Comparison of ENCODE assay signal across 8 cellular contexts in genomic region chr22:46287873-46288751, GRCh38. TPM values are rescaled to one million over a fixed set of nuclear protein-coding genes. Genes with fewer than 3 reads are reported as not detected.
DNase-seq lines count a peak whose midpoint lies in the region; ATAC-seq and TF ChIP-seq lines count a peak whose summit lies in the region.

No MANE protein-coding gene starts in this region.

- TF ChIP-seq CTCF in right atrium auricular region (IDR thresholded peaks at IDR 0.05): no peak

- peak overlapping the region; percentile 77 to 84 for H3K27ac ChIP-seq in right atrium auricular region
- no peak overlapping the region for H3K27ac ChIP-seq in effector memory CD4-positive, alpha-beta T cell (ENCODE audit: insufficient read depth, low read length, poor library complexity, severe bottlenecking)

- peak overlapping the region in 1 of 2 donors; percentile 25 for H3K4me3 ChIP-seq in right atrium auricular region
- no peak overlapping the region for H3K4me3 ChIP-seq in effector memory CD4-positive, alpha-beta T cell (ENCODE audit: insufficient read depth, low read depth, low read length, poor library complexity, severe bottlenecking)

- no peaks in the 10 kb centered on the region for H3K9me3 ChIP-seq in right atrium auricular region
- H3K9me3 ChIP-seq in effector memory CD4-positive, alpha-beta T cell (ENCODE audit: control insufficient read depth, low read length): no peaks in the 10 kb centered on the region

- peaks cover 60% of the 10 kb centered on the region for H3K36me3 ChIP-seq in right atrium auricular region
- peaks cover 10% of the 10 kb centered on the region for H3K36me3 ChIP-seq in effector memory CD4-positive, alpha-beta T cell (ENCODE audit: control insufficient read depth, insufficient read depth, low read length)

- peaks cover 0 to 36% of the 10 kb centered on the region in 2 donors for H3K4me1 ChIP-seq in right atrium auricular region
- peaks cover 12% of the 10 kb centered on the region for H3K4me1 ChIP-seq in effector memory CD4-positive, alpha-beta T cell (ENCODE audit: control insufficient read depth, insufficient read depth, low read length, poor library complexity, severe bottlenecking)

- DNase-seq in right atrium auricular region (ENCODE audit: low spot score) (no peak), NCI-H2227 (lab: John Stamatoyannopoulos, UW; ENCODE audit: unreplicated experiment) (no peak)
- no peak for DNase-seq in effector memory CD4-positive, alpha-beta T cell

- peak; percentile 86 for TF ChIP-seq POLR2A in GM10847 (IDR thresholded peaks at IDR 0.05; ENCODE audit: extremely low read depth, insufficient read length)

- H3K27me3 ChIP-seq in right atrium auricular region: no peaks in the 10 kb centered on the region
- no peaks in the 10 kb centered on the region for H3K27me3 ChIP-seq in effector memory CD4-positive, alpha-beta T cell (replicated peaks; ENCODE audit: control insufficient read depth, insufficient read depth, low read length, poor library complexity, severe bottlenecking)

- ATAC-seq in GM21526 (IDR thresholded peaks at IDR 0.05; ENCODE audit: low FRiP score, unreplicated experiment): peak; percentile 47
- no peak for ATAC-seq in HG02970 (IDR thresholded peaks at IDR 0.05; ENCODE audit: low FRiP score, unreplicated experiment)
- no peak for ATAC-seq in HG03457 (IDR thresholded peaks at IDR 0.05; ENCODE audit: unreplicated experiment)

TF ChIP-seq in PFSK-1, 5 proteins besides CTCF, POLR2A, EP300 and RAD21:
- TF ChIP-seq FOXP2 (optimal IDR thresholded peaks at IDR 0.05; ENCODE audit: borderline replicate concordance, extremely low read depth, extremely low read length, insufficient read depth) (peak; percentile 89), REST (IDR thresholded peaks at IDR 0.05; ENCODE audit: insufficient read depth in 1 of 2, low read depth in 2 of 2, low read length in 2 of 2) (no peak), SIN3A (IDR thresholded peaks at IDR 0.05; ENCODE audit: borderline replicate concordance, insufficient read depth, low read length) (no peak)

RNA-seq across cellular contexts. Expression of gene GTSE1, which starts 8.6 kb away (rescaled TPM):
- 12.6 TPM for polyA plus RNA-seq in PFSK-1 (2012; ENCODE audit: insufficient read length, low read depth)
- under 1 TPM; 0.16 to 0.63 TPM for total RNA-seq in right atrium auricular region

RNA-seq across cellular contexts. Expression of gene TTC38, which starts 20.3 kb away (rescaled TPM):
- polyA plus RNA-seq in PFSK-1 (2012; ENCODE audit: insufficient read length, low read depth): 36.7 TPM
- total RNA-seq in right atrium auricular region: 10 to 100 TPM; 22.6 to 41.7 TPM

RNA-seq across cellular contexts. Expression of gene PKDREJ, which starts 25.0 kb away (rescaled TPM):
- polyA plus RNA-seq in PFSK-1 (2012; ENCODE audit: insufficient read length, low read depth): 0.11 TPM
- under 1 TPM; 0.04 to 0.07 TPM for total RNA-seq in right atrium auricular region

RNA-seq across cellular contexts. Expression of gene CDPF1, which starts 38.0 kb away (rescaled TPM):
- 16.5 TPM for polyA plus RNA-seq in PFSK-1 (2012; ENCODE audit: insufficient read length, low read depth)
- 10 to 100 TPM in 1 of 2 donors, 1 to 10 TPM in 1; 9.7 to 11.9 TPM for total RNA-seq in right atrium auricular region

RNA-seq across cellular contexts. Expression of gene TRMU, which starts 47.4 kb away (rescaled TPM):
- polyA plus RNA-seq in PFSK-1 (2012; ENCODE audit: insufficient read length, low read depth): 49.6 TPM
- 10 to 100 TPM; 22.2 to 22.4 TPM for total RNA-seq in right atrium auricular region
